22 cellular contexts compared by ENCODE assay signal in the genomic region with DNA sequence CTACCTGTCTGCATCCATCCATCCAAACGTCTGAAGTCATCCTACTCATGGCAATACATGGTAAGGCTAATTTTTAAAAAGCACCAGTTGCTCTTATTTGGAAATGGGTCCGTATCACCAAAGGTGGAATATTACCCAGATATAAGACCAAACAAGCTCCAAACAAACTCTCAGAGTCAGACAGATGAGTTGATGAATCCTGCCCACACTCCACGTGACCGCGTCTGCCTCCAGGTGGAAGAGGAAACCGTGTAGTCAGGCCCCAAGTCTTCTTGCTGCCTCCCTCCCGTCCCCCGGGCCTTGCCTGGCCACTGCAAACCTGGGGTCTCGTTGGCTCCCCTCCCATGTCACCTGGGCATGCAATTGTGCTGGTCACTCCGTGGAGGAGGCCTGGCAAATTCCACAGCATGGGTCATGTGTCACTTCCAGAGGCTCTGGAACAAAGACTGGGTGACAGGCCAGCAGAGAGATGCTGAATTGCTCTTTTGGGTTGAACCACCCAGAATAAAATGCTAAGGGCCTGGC. TPM values are rescaled to one million over a fixed set of nuclear protein-coding genes. Genes with fewer than 3 reads are reported as not detected.
DNase-seq lines count a peak whose midpoint lies in the region; ATAC-seq and TF ChIP-seq lines count a peak whose summit lies in the region.
"Had no signal": no experiment of that assay in that cellular context is flagged by ENCODE, and none has a peak within 500 bp of the region (broad histone marks: within the 10 kb centered on the region; RNA-seq: fewer than 3 reads in every experiment).

No MANE protein-coding gene starts in this region.

- no peak for ATAC-seq in left cardiac atrium
- ATAC-seq in HG03045 (IDR thresholded peaks at IDR 0.05; ENCODE audit: unreplicated experiment), result no peak
- no peak for ATAC-seq in HG02623 (IDR thresholded peaks at IDR 0.05; ENCODE audit: unreplicated experiment)
- no peak for ATAC-seq in omental fat pad (ENCODE audit: low FRiP score)
- ATAC-seq: PC-3 had no signal

- TF ChIP-seq POLR2A in transverse colon (IDR thresholded peaks at IDR 0.05), result no peak

- H3K36me3 ChIP-seq in cardiac muscle cell (no peaks in the 10 kb centered on the region), OCI-LY7 (ENCODE audit: insufficient read depth, low read length) (peaks cover 50% of the 10 kb centered on the region), transverse colon (no peaks in the 10 kb centered on the region)

- H3K4me1 ChIP-seq in cardiac muscle cell (ENCODE audit: low read depth), result peaks cover 35% of the 10 kb centered on the region
- H3K4me1 ChIP-seq in OCI-LY7 (ENCODE audit: insufficient read depth, low read length, poor library complexity, severe bottlenecking), result peaks cover 63% of the 10 kb centered on the region
- H3K4me1 ChIP-seq in transverse colon, result peaks cover 0 to 13% (median 4%) of the 10 kb centered on the region in 4 donors

- BruUV-seq in OCI-LY7 (replicated peaks; lab: Mats Ljungman, UMichigan), result no TSS peak

- POLR2A ChIA-PET in OCI-LY7 (lab: Charles Lee), result interaction anchor here (1.0 to 2.8 kb wide), 10 partner anchors 10 to 175 kb away, joined by 3 to 22 read pairs (median 6); no protein-coding TSS in a partner anchor

- in situ Hi-C loops in transverse colon (cut with MboI; ENCODE audit: low pct_ligation_motif_present in 1 of 4, low pct_unique_long_range_greater_than_20kb in 1 of 4, low sequenced_read_pairs in 3 of 4), result loop anchor here in 3 of 4 donors (10.0 to 25.0 kb wide), 2 partner anchors 108 to 406 kb away; no protein-coding TSS in a partner anchor

- H3K4me2 ChIP-seq in OCI-LY7 (ENCODE audit: low read length), result peak overlapping the region; percentile 91

- 0 out of 2 replicates have a peak, but pooled peaks cover 3% of the 10 kb centered on the region for H4K20me1 ChIP-seq in OCI-LY7 (ENCODE audit: insufficient read depth, low read length)

- H3K27ac ChIP-seq in cardiac muscle cell (peak overlapping the region; percentile 93), OCI-LY7 (ENCODE audit: low read depth, low read length, poor library complexity, severe bottlenecking) (peak overlapping the region; percentile 82), transverse colon (peak overlapping the region in 3 of 4 donors; percentile 26 to 58 (median 42))

- no peak for DNase-seq in cardiac muscle cell (ENCODE audit: low read depth in 1 of 2, low spot score in 1 of 2)
- no peak for DNase-seq in left cardiac atrium
- DNase-seq in OCI-LY7 (ENCODE audit: low spot score), result peak; percentile 62
- DNase-seq in islet precursor cell, result peak; percentile 61
- no peak for DNase-seq in transverse colon
- DNase-seq in omental fat pad (ENCODE audit: low spot score), result no peak
- DNase-seq: 8988T; CD8-positive, alpha-beta memory T cell; DND-41; GDM1; HCEC 1CT; KBM-7; NCI-H1048; NCI-H2081 treated with DMSO at 0.1 percent for 48 hours; NCI-H2227 treated with DMSO at 0.1 percent for 48 hours; NCI-H524; NK-92 treated with Interleukin-12 subunit alpha and Interleukin-12 subunit beta, amount 100 ng/mL, for 24 hours; PC-3 had no signal

- H3K27me3 ChIP-seq in cardiac muscle cell, result no peaks in the 10 kb centered on the region
- H3K27me3 ChIP-seq in transverse colon, result no peaks in the 10 kb centered on the region

- TF ChIP-seq CTCF in cardiac muscle cell (IDR thresholded peaks at IDR 0.05; ENCODE audit: low read depth, low read length) (no peak), OCI-LY7 (conservative IDR thresholded peaks at IDR 0.05; ENCODE audit: low read length) (no peak), transverse colon (IDR thresholded peaks at IDR 0.05) (no peak), omental fat pad (IDR thresholded peaks at IDR 0.05) (no peak)

- WGBS in transverse colon (ENCODE audit: low coverage in 1 of 2), 2 donors, result 57 to 83% methylated on average over 1 to 9 of the region's 10 CpGs

- no peak for TF ChIP-seq EP300 in transverse colon (IDR thresholded peaks at IDR 0.05; ENCODE audit: low read depth)

- peaks cover 100% of the 10 kb centered on the region for H3K79me2 ChIP-seq in OCI-LY7 (ENCODE audit: insufficient read depth, low read depth, low read length)

- H2AFZ ChIP-seq in OCI-LY7 (ENCODE audit: low read length), result peak overlapping the region; percentile 9; the same call in 1 of the 2 replicates

- no peaks in the 10 kb centered on the region for H3K9me2 ChIP-seq in OCI-LY7 (ENCODE audit: insufficient read depth, low read length)

- CTCF ChIA-PET in OCI-LY7 (lab: Charles Lee; ENCODE audit: unreplicated experiment), result interaction anchor here (1.2 to 1.5 kb wide), 4 partner anchors 20 to 106 kb away, joined by 3 to 7 read pairs (median 4); no protein-coding TSS in a partner anchor

- H3K9me3 ChIP-seq in cardiac muscle cell (ENCODE audit: low read depth) (no peaks in the 10 kb centered on the region), OCI-LY7 (ENCODE audit: low read length) (no peaks in the 10 kb centered on the region), transverse colon (no peaks in the 10 kb centered on the region)

- H3K4me3 ChIP-seq in cardiac muscle cell (no peak overlapping the region), OCI-LY7 (ENCODE audit: low read depth, low read length, poor library complexity, severe bottlenecking) (peak overlapping the region; percentile 67), transverse colon (no peak overlapping the region)

- intact Hi-C loops in left cardiac atrium (cut with DNase I) (loop anchor here (5.0 kb wide), 2 partner anchors 96 to 101 kb away; partner anchors contain the start of gene RBM38 (in 1 of the 2)), OCI-LY7 (cut with micrococcal nuclease; ENCODE audit: unreplicated experiment) (loop anchor here (1.0 kb wide), 1 partner anchor 43 kb away; no protein-coding TSS in a partner anchor), transverse colon (cut with DNase I; ENCODE audit: low total_unique reads) (no loop called here)

RNA-seq across cellular contexts. Expression of gene CTCFL, which starts 31.8 kb away (rescaled TPM):
- total RNA-seq in cardiac muscle cell (0.09 TPM in 1 of 2 replicates, not detected in the other), left cardiac atrium (not detected), OCI-LY7 (2022) (not detected in 2 replicates), transverse colon (under 1 TPM in 1 of 4 donors, not detected in 3; 0.14 TPM), omental fat pad (not detected)
- 0.09 TPM in 1 of 2 replicates, not detected in the other for polyA plus RNA-seq in cardiac muscle cell
- total RNA-seq in OCI-LY7 (2014; rRNA removed; shearing (Covaris generic)), result 0.63 TPM in 1 of 2 replicates, not detected in the other
- total RNA-seq: CD8-positive, alpha-beta memory T cell; M059J; PC-3 had no signal
- polyA plus RNA-seq: BJ; CD8-positive, alpha-beta memory T cell had no signal

Comparison
In these comparisons a context has a peak if more than half of its experiments do, and no peak if none do; other contexts are left out.
1. DNase-seq: peak in OCI-LY7 (single experiment) and islet precursor cell (single experiment); none in cardiac muscle cell (0 of 2), left cardiac atrium (single experiment), transverse colon (single experiment) and omental fat pad (single experiment).
2. H3K27ac ChIP-seq: peak in every context shown above with its lines; median percentile 93 in cardiac muscle cell; 82 in OCI-LY7; 42 in transverse colon.